ENCODE assay signal across 3 cellular contexts in genomic region chr1:30895942-30896660, GRCh38.
A peak's percentile ranks its signal among the peaks of the same experiment; 100 is the strongest.
TF ChIP-seq lines count a peak whose summit lies in the region.

No MANE protein-coding gene starts in this region.

TF ChIP-seq in SK-N-SH treated with all-trans-retinoic acid at 6 μM for 48 hours, 23 proteins besides CTCF, POLR2A, EP300 and RAD21 (continued from another document):
- TF ChIP-seq OSR1 (CRISPR knock-in tag; IDR thresholded peaks at IDR 0.05): no peak

TF ChIP-seq in SK-N-SH, 30 proteins besides CTCF, POLR2A, EP300 and RAD21 (continued from another document):
- TF ChIP-seq SMC3 (IDR thresholded peaks at IDR 0.05; ENCODE audit: low read depth, low read length): no peak
- no peak for TF ChIP-seq TEAD4 (IDR thresholded peaks at IDR 0.05; ENCODE audit: borderline replicate concordance, insufficient read depth)
- no peak for TF ChIP-seq MXI1 (IDR thresholded peaks at IDR 0.05; ENCODE audit: low read depth, low read length)
- no peak for TF ChIP-seq CHD2 (IDR thresholded peaks at IDR 0.05; ENCODE audit: low read length, partially characterized antibody)
- no peak for TF ChIP-seq YY1 (IDR thresholded peaks at IDR 0.05; ENCODE audit: low read depth)
- no peak for TF ChIP-seq NFIC (IDR thresholded peaks at IDR 0.05; ENCODE audit: borderline replicate concordance)
- TF ChIP-seq GATA2 (CRISPR knock-in tag; IDR thresholded peaks at IDR 0.05): no peak
- no peak for TF ChIP-seq RCOR1 (IDR thresholded peaks at IDR 0.05; ENCODE audit: low read length)
- no peak for TF ChIP-seq RFX5 (IDR thresholded peaks at IDR 0.05; ENCODE audit: low read length)
- TF ChIP-seq EZH2phosphoT487 (IDR thresholded peaks at IDR 0.05; ENCODE audit: borderline replicate concordance, low read depth): no peak
- TF ChIP-seq NRF1 (IDR thresholded peaks at IDR 0.05; ENCODE audit: low read depth, low read length): no peak
TF ChIP-seq in SK-N-SH: peak in this region for 0.

TF ChIP-seq in K562, 482 proteins besides CTCF, POLR2A, EP300 and RAD21 (continues in another document):
- TF ChIP-seq SNAPC5 (CRISPR knock-in tag; IDR thresholded peaks at IDR 0.05) (no peak), MAZ (CRISPR knock-in tag; conservative IDR thresholded peaks at IDR 0.05 in 1 of 2, IDR thresholded peaks at IDR 0.05 in 1 of 2) (peak; percentile 26 to 51; a peak in 3 of 4 replicates), ZSCAN32 (CRISPR knock-in tag; IDR thresholded peaks at IDR 0.05) (peak; percentile 86), SP2 (IDR thresholded peaks at IDR 0.05; ENCODE audit: extremely low read depth, low read depth, low read length, poor library complexity, severe bottlenecking) (no peak), SLC30A9 (CRISPR knock-in tag; IDR thresholded peaks at IDR 0.05) (no peak), ZNF274 (IDR thresholded peaks at IDR 0.05; ENCODE audit: borderline replicate concordance, low read depth, low read length) (no peak), ZNF41 (CRISPR knock-in tag; conservative IDR thresholded peaks at IDR 0.05) (no peak), ZNF586 (CRISPR knock-in tag; conservative IDR thresholded peaks at IDR 0.05) (0 out of 2 replicates have a peak, but pooled peaks have one; percentile 35), EGR1 (conservative IDR thresholded peaks at IDR 0.05) (no peak), CCAR2 (IDR thresholded peaks at IDR 0.05; ENCODE audit: low read depth, low read length) (no peak), SMAD4 (CRISPR knock-in tag; conservative IDR thresholded peaks at IDR 0.05) (peak; percentile 65), HNRNPUL1 (IDR thresholded peaks at IDR 0.05; ENCODE audit: low read length) (no peak), CEBPB (tag; IDR thresholded peaks at IDR 0.05) (peak; percentile 75), PYGO2 (tag; IDR thresholded peaks at IDR 0.05) (no peak), E2F6 (IDR thresholded peaks at IDR 0.05; ENCODE audit: borderline replicate concordance in 1 of 2, extremely low read depth in 1 of 2, insufficient read depth in 1 of 2, insufficient read length in 1 of 2, low read depth in 1 of 2, low read length in 1 of 2, poor library complexity in 1 of 2, severe bottlenecking in 1 of 2) (no peak), ZNF583 (CRISPR knock-in tag; IDR thresholded peaks at IDR 0.05) (no peak), NR4A1 (CRISPR knock-in tag; IDR thresholded peaks at IDR 0.05) (no peak), NR4A1 (tag; IDR thresholded peaks at IDR 0.05) (peak; percentile 63), SMAD1 (IDR thresholded peaks at IDR 0.05; ENCODE audit: low read depth, low read length, partially characterized antibody) (no peak), PML (IDR thresholded peaks at IDR 0.05; ENCODE audit: low read length) (no peak), PTRF (tag; IDR thresholded peaks at IDR 0.05) (no peak), ZNF12 (CRISPR knock-in tag; IDR thresholded peaks at IDR 0.05) (no peak), ASH1L (IDR thresholded peaks at IDR 0.05; ENCODE audit: borderline replicate concordance, low read depth, partially characterized antibody) (no peak), ATF1 (CRISPR knock-in tag; IDR thresholded peaks at IDR 0.05) (no peak), ATF1 (tag; IDR thresholded peaks at IDR 0.05) (no peak), EWSR1 (IDR thresholded peaks at IDR 0.05; ENCODE audit: borderline replicate concordance, low read depth, partially characterized antibody) (no peak), CCNT2 (IDR thresholded peaks at IDR 0.05; ENCODE audit: borderline replicate concordance, extremely low read depth, insufficient read length, low read depth, low read length) (no peak), THAP7 (CRISPR knock-in tag; IDR thresholded peaks at IDR 0.05) (no peak), ETV6 (IDR thresholded peaks at IDR 0.05; ENCODE audit: borderline replicate concordance in 1 of 2, low read depth in 2 of 2, low read length in 1 of 2) (no peak), ETV6 (CRISPR knock-in tag; IDR thresholded peaks at IDR 0.05; ENCODE audit: borderline replicate concordance) (no peak), MBD2 (IDR thresholded peaks at IDR 0.05; ENCODE audit: borderline replicate concordance, low read depth) (no peak), RFX7 (CRISPR knock-in tag; IDR thresholded peaks at IDR 0.05) (no peak), SMARCA4 (IDR thresholded peaks at IDR 0.05) (peak; percentile 74), SMAD2 (IDR thresholded peaks at IDR 0.05; ENCODE audit: low read depth, low read length) (no peak), ZEB2 (IDR thresholded peaks at IDR 0.05) (peak; percentile 48; the same call in 1 of the 2 replicates), SAP30 (IDR thresholded peaks at IDR 0.05; ENCODE audit: borderline replicate concordance, insufficient read depth, low read depth, low read length, poor library complexity, severe bottlenecking) (no peak), NFYB (IDR thresholded peaks at IDR 0.05; ENCODE audit: extremely low read depth, insufficient read length) (no peak), GATA2 (CRISPR knock-in tag; IDR thresholded peaks at IDR 0.05) (no peak), PREB (CRISPR knock-in tag; IDR thresholded peaks at IDR 0.05) (no peak), RFX1 (IDR thresholded peaks at IDR 0.05) (no peak), CLOCK (CRISPR knock-in tag; IDR thresholded peaks at IDR 0.05; ENCODE audit: borderline replicate concordance) (no peak), TRIM25 (IDR thresholded peaks at IDR 0.05; ENCODE audit: borderline replicate concordance) (no peak), NFE2L1 (tag; IDR thresholded peaks at IDR 0.05; ENCODE audit: borderline replicate concordance, low read depth) (no peak), TARDBP (IDR thresholded peaks at IDR 0.05) (no peak), ZKSCAN3 (CRISPR knock-in tag; IDR thresholded peaks at IDR 0.05) (no peak), ELK1 (CRISPR knock-in tag; IDR thresholded peaks at IDR 0.05) (no peak), ARID1B (IDR thresholded peaks at IDR 0.05) (peak; percentile 35; the same call in 1 of the 2 replicates), HSF4 (CRISPR knock-in tag; IDR thresholded peaks at IDR 0.05; ENCODE audit: borderline replicate concordance) (no peak), POLR2AphosphoS5 (IDR thresholded peaks at IDR 0.05; ENCODE audit: control insufficient read depth, insufficient read depth, low read depth, low read length) (no peak), E2F8 (IDR thresholded peaks at IDR 0.05; ENCODE audit: low read depth, partially characterized antibody) (peak; percentile 28), ZNF217 (CRISPR knock-in tag; IDR thresholded peaks at IDR 0.05) (no peak), PHTF2 (CRISPR knock-in tag; IDR thresholded peaks at IDR 0.05) (no peak), SIN3B (IDR thresholded peaks at IDR 0.05; ENCODE audit: low read depth) (no peak), ZNF354B (CRISPR knock-in tag; IDR thresholded peaks at IDR 0.05) (no peak), IRF1 (CRISPR knock-in tag; IDR thresholded peaks at IDR 0.05; ENCODE audit: borderline replicate concordance) (no peak), ZNF280A (IDR thresholded peaks at IDR 0.05; ENCODE audit: low read depth, partially characterized antibody) (no peak)
